Comparison of ENCODE assay signal across 34 cellular contexts in genomic region chr11:19409307-19409706, GRCh38.
"Had no signal": no experiment of that assay in that cellular context is flagged by ENCODE, and none has a peak within 500 bp of the region (broad histone marks: within the 10 kb centered on the region; RNA-seq: fewer than 3 reads in every experiment).

No MANE protein-coding gene starts in this region.

- H3K4me3 Mint-ChIP-seq: activated CD4-positive, alpha-beta T cell treated with anti-CD3 and anti-CD28 coated beads for 36 hours; activated CD4-positive, alpha-beta T cell treated with anti-CD3 and anti-CD28 coated beads, Interleukin-2, amount 10 ng/mL, durations not matched to agents 7 days and 5 days; activated CD8-positive, alpha-beta T cell treated with anti-CD3 and anti-CD28 coated beads, Interleukin-2, amount 10 ng/mL, durations not matched to agents 7 days and 5 days; activated naive CD4-positive, alpha-beta T cell treated with anti-CD3 and anti-CD28 coated beads, Interleukin-2, amount 50 U/mL, for 24 hours; activated naive CD8-positive, alpha-beta T cell treated with anti-CD3 and anti-CD28 coated beads, Interleukin-2, amount 10 ng/mL, durations not matched to agents 7 days and 5 days; activated T-cell treated with anti-CD3 and anti-CD28 coated beads, Interleukin-2, amount 50 U/mL, for 24 hours; central memory CD8-positive, alpha-beta T cell; T-helper 1 cell treated with Interleukin-12 subunit alpha and Interleukin-12 subunit beta and Interleukin-4 antibody, amounts not matched to agents 30 μg/mL and 1 μg/mL, for 36 hours; T-helper 2 cell treated with Interferon-gamma antibody and Interleukin-4, amounts not matched to agents 5 μg/mL and 100 μg/mL, for 36 hours; WTC11 had no signal

- H3K4me1 Mint-ChIP-seq: activated CD4-positive, alpha-beta T cell treated with anti-CD3 and anti-CD28 coated beads for 36 hours; activated CD4-positive, alpha-beta T cell treated with anti-CD3 and anti-CD28 coated beads, Interleukin-2, amount 10 ng/mL, durations not matched to agents 7 days and 5 days; activated naive CD4-positive, alpha-beta T cell treated with anti-CD3 and anti-CD28 coated beads, Interleukin-2, amount 50 U/mL, for 24 hours; activated naive CD8-positive, alpha-beta T cell treated with anti-CD3 and anti-CD28 coated beads, Interleukin-2, amount 10 ng/mL, durations not matched to agents 7 days and 5 days; central memory CD8-positive, alpha-beta T cell had no signal

- H3K36me3 ChIP-seq: ascending aorta, cardiac muscle cell, SJSA1 had no signal

- H3K9me2 ChIP-seq: SK-N-SH had no signal

- H3K9me3 ChIP-seq: ascending aorta, SJSA1, SK-N-SH had no signal

- H3K4me1 ChIP-seq: ascending aorta, SJSA1 had no signal

- H2AFZ ChIP-seq: PC-9 had no signal

- H3K27me3 ChIP-seq: ascending aorta, cardiac muscle cell, SJSA1 had no signal

- H3K27ac Mint-ChIP-seq: activated CD4-positive, alpha-beta T cell treated with anti-CD3 and anti-CD28 coated beads for 36 hours; activated CD4-positive, alpha-beta T cell treated with anti-CD3 and anti-CD28 coated beads, Interleukin-2, amount 10 ng/mL, durations not matched to agents 7 days and 5 days; activated CD8-positive, alpha-beta T cell treated with anti-CD3 and anti-CD28 coated beads, Interleukin-2, amount 10 ng/mL, durations not matched to agents 7 days and 5 days; activated naive CD4-positive, alpha-beta T cell treated with anti-CD3 and anti-CD28 coated beads, Interleukin-2, amount 50 U/mL, for 24 hours; activated naive CD8-positive, alpha-beta T cell treated with anti-CD3 and anti-CD28 coated beads, Interleukin-2, amount 10 ng/mL, durations not matched to agents 7 days and 5 days; activated T-cell treated with anti-CD3 and anti-CD28 coated beads, Interleukin-2, amount 50 U/mL, for 24 hours; activated T-helper 2 cell treated with anti-CD3 and anti-CD28 coated beads, Interferon-gamma antibody, Interleukin-2, Interleukin-4, amounts not matched to agents 10 μg/mL and 5 μg/mL and 100 μg/mL, durations not matched to agents 14 hours and 24 hours and 36 hours; T-helper 1 cell treated with Interleukin-12 subunit alpha and Interleukin-12 subunit beta and Interleukin-4 antibody, amounts not matched to agents 30 μg/mL and 1 μg/mL, for 36 hours; T-helper 2 cell treated with Interferon-gamma antibody and Interleukin-4, amounts not matched to agents 5 μg/mL and 100 μg/mL, for 36 hours; WTC11 had no signal

- H3K4me2 ChIP-seq: KMS-11, PC-9, SK-N-SH had no signal

- H3K9me3 Mint-ChIP-seq: activated naive CD4-positive, alpha-beta T cell treated with anti-CD3 and anti-CD28 coated beads, Interleukin-2, amount 50 U/mL, for 24 hours; activated naive CD8-positive, alpha-beta T cell treated with anti-CD3 and anti-CD28 coated beads, Interleukin-2, amount 10 ng/mL, durations not matched to agents 7 days and 5 days; activated T-cell treated with anti-CD3 and anti-CD28 coated beads, Interleukin-2, amount 50 U/mL, for 24 hours; activated T-helper 2 cell treated with anti-CD3 and anti-CD28 coated beads, Interferon-gamma antibody, Interleukin-2, Interleukin-4, amounts not matched to agents 10 μg/mL and 5 μg/mL and 100 μg/mL, durations not matched to agents 14 hours and 24 hours and 36 hours; central memory CD8-positive, alpha-beta T cell; T-helper 1 cell treated with Interleukin-12 subunit alpha and Interleukin-12 subunit beta and Interleukin-4 antibody, amounts not matched to agents 30 μg/mL and 1 μg/mL, for 36 hours; T-helper 2 cell treated with Interferon-gamma antibody and Interleukin-4, amounts not matched to agents 5 μg/mL and 100 μg/mL, for 36 hours; WTC11 had no signal

- H3K36me3 Mint-ChIP-seq: activated naive CD4-positive, alpha-beta T cell treated with anti-CD3 and anti-CD28 coated beads, Interleukin-2, amount 50 U/mL, for 24 hours; activated naive CD8-positive, alpha-beta T cell treated with anti-CD3 and anti-CD28 coated beads, Interleukin-2, amount 10 ng/mL, durations not matched to agents 7 days and 5 days; WTC11 had no signal

- H3K9ac ChIP-seq: KMS-11, SK-N-SH had no signal

- ATAC-seq: activated CD4-positive, alpha-beta T cell treated with anti-CD3 and anti-CD28 coated beads for 36 hours; activated CD4-positive, CD25-positive, alpha-beta regulatory T cell treated with anti-CD3 and anti-CD28 coated beads, Interleukin-2, amount 50 U/mL, for 24 hours; activated CD8-positive, alpha-beta T cell treated with anti-CD3 and anti-CD28 coated beads, Interleukin-2, amount 10 ng/mL, durations not matched to agents 7 days and 5 days; WTC11 had no signal

- DNase-seq: activated CD4-positive, alpha-beta T cell treated with anti-CD3 and anti-CD28 coated beads for 36 hours; activated CD4-positive, alpha-beta T cell treated with anti-CD3 and anti-CD28 coated beads, Interleukin-2, amount 10 ng/mL, durations not matched to agents 7 days and 5 days; activated CD4-positive, alpha-beta T cell treated with anti-CD3 and anti-CD28 coated beads, Interleukin-2, amount 50 U/mL, for 48 hours; activated CD8-positive, alpha-beta T cell treated with anti-CD3 and anti-CD28 coated beads, Interleukin-2, amount 10 ng/mL, durations not matched to agents 7 days and 5 days; activated gamma-delta T cell; activated naive CD4-positive, alpha-beta T cell treated with Interleukin-2 at 50 U/mL for 16 hours; activated naive CD8-positive, alpha-beta T cell treated with anti-CD3 and anti-CD28 coated beads, Interleukin-2, amount 10 ng/mL, durations not matched to agents 7 days and 5 days; activated T-cell treated with anti-CD3 and anti-CD28 coated beads, Interleukin-2, amount 50 U/mL, for 24 hours; amygdala; MM.1S; MV-4-11; NCI-H1092; NCI-H1436 treated with DMSO at 0.1 percent for 48 hours; NCI-H1694 treated with DMSO at 0.1 percent for 48 hours; NCI-H2029; NCI-H510A; NCI-H526; NCI-H748 treated with DMSO at 0.1 percent for 48 hours; NK-92 treated with Interleukin-12 subunit alpha and Interleukin-12 subunit beta, amount 100 ng/mL, for 24 hours; PC-9; SHP77 treated with DMSO at 0.1 percent for 48 hours; SK-N-SH had no signal

- H3K27ac ChIP-seq: ascending aorta, cardiac muscle cell, KMS-11, PC-9, RWPE1, SJSA1 had no signal

- H3K4me3 ChIP-seq: ascending aorta, cardiac muscle cell, PC-9, SJSA1 had no signal
